33 cellular contexts compared by ENCODE assay signal in genomic region chr20:48058611-48059559, GRCh38.
"Had no signal": no experiment of that assay in that cellular context is flagged by ENCODE, and none has a peak within 500 bp of the region (broad histone marks: within the 10 kb centered on the region; RNA-seq: fewer than 3 reads in every experiment).

No MANE protein-coding gene starts in this region.

- H3K27ac ChIP-seq: adrenal gland, body of pancreas, brain microvascular endothelial cell, breast epithelium, VCaP had no signal

- H3K36me3 ChIP-seq: adrenal gland, brain microvascular endothelial cell, breast epithelium had no signal

- H3K9me3 ChIP-seq: adrenal gland, body of pancreas, breast epithelium had no signal

- FAIRE-seq: astrocyte, TTC549 had no signal

- ATAC-seq: activated CD8-positive, alpha-beta T cell treated with anti-CD3 and anti-CD28 coated beads for 36 hours; activated naive CD4-positive, alpha-beta T cell treated with anti-CD3 and anti-CD28 coated beads, Interleukin-2, amount 50 U/mL, for 72 hours; activated T-cell treated with anti-CD3 and anti-CD28 coated beads, Interleukin-2, amount 50 U/mL, for 4 hours; activated T-cell treated with anti-CD3 and anti-CD28 coated beads, Interleukin-2, amount 50 U/mL, for 72 hours; activated T-helper 17 cell treated with anti-CD3 and anti-CD28 coated beads, Interleukin-2, amount 50 U/mL, for 72 hours; body of pancreas had no signal

- H3K4me1 ChIP-seq: adrenal gland, body of pancreas, breast epithelium had no signal

- H3K27me3 ChIP-seq: adrenal gland, body of pancreas, brain microvascular endothelial cell, breast epithelium had no signal

- DNase-seq: activated B cell treated with CpG ODN at 0.5 μM for 24 hours; activated CD4-positive, alpha-beta memory T cell treated with anti-CD3 and anti-CD28 coated beads for 36 hours; activated CD4-positive, alpha-beta T cell treated with anti-CD3 and anti-CD28 coated beads for 4 hours; activated CD4-positive, alpha-beta T cell treated with anti-CD3 and anti-CD28 coated beads, Interleukin-2, amount 10 ng/mL, durations not matched to agents 24 days and 14 days; activated CD4-positive, alpha-beta T cell treated with anti-CD3 and anti-CD28 coated beads, Interleukin-2, amount 50 U/mL, for 1 hour; activated CD4-positive, alpha-beta T cell treated with anti-CD3 and anti-CD28 coated beads, Interleukin-2, amount 50 U/mL, for 4 hours; activated CD4-positive, CD25-positive, alpha-beta regulatory T cell treated with anti-CD3 and anti-CD28 coated beads, Interleukin-2, amount 50 U/mL, for 72 hours; activated CD8-positive, alpha-beta memory T cell treated with anti-CD3 and anti-CD28 coated beads, Interleukin-2, amount 50 U/mL, for 4 hours; activated CD8-positive, alpha-beta T cell treated with anti-CD3 and anti-CD28 coated beads for 36 hours; activated effector memory CD4-positive, alpha-beta T cell treated with anti-CD3 and anti-CD28 coated beads, Interleukin-2, amount 50 U/mL, for 16 hours; activated gamma-delta T cell treated with Interleukin-2 at 50 U/mL for 16 hours; activated naive CD4-positive, alpha-beta T cell; activated naive CD4-positive, alpha-beta T cell treated with anti-CD3 and anti-CD28 coated beads for 36 hours; activated naive CD4-positive, alpha-beta T cell treated with anti-CD3 and anti-CD28 coated beads, Interleukin-2, amount 50 U/mL, for 16 hours; activated naive CD8-positive, alpha-beta T cell treated with anti-CD3 and anti-CD28 coated beads for 36 hours; activated T-cell treated with anti-CD3 and anti-CD28 coated beads for 4 hours; activated T-cell treated with anti-CD3 and anti-CD28 coated beads, Interleukin-2, amount 50 U/mL, for 1 hour; activated T-cell treated with anti-CD3 and anti-CD28 coated beads, Interleukin-2, amount 50 U/mL, for 4 hours; activated T-cell treated with anti-CD3 and anti-CD28 coated beads, Interleukin-2, amount 50 U/mL, for 72 hours; adrenal gland; amniotic stem cell; aorta; body of pancreas; brain microvascular endothelial cell; central memory CD4-positive, alpha-beta T cell; T-helper 2 cell; T-helper 9 cell had no signal

- H3K4me3 ChIP-seq: adrenal gland, body of pancreas, breast epithelium had no signal
